Comparison of ENCODE assay signal across 25 cellular contexts in genomic region chr9:6367128-6367741, GRCh38. TPM values are rescaled to one million over a fixed set of nuclear protein-coding genes. Genes with fewer than 3 reads are reported as not detected.
"Had no signal": no experiment of that assay in that cellular context is flagged by ENCODE, and none has a peak within 500 bp of the region (broad histone marks: within the 10 kb centered on the region; RNA-seq: fewer than 3 reads in every experiment).

No MANE protein-coding gene starts in this region.

- H3K9me3 ChIP-seq: ovary, prostate gland, thoracic aorta, vagina had no signal

- DNase-seq: activated CD4-positive, alpha-beta T cell treated with anti-CD3 and anti-CD28 coated beads, Interleukin-2, amount 50 U/mL, for 1 hour; activated CD4-positive, CD25-positive, alpha-beta regulatory T cell treated with anti-CD3 and anti-CD28 coated beads, Interleukin-2, amount 50 U/mL, for 72 hours; activated gamma-delta T cell treated with Interleukin-2 at 50 U/mL for 16 hours; activated T-cell treated with anti-CD3 and anti-CD28 coated beads, Interleukin-2, amount 50 U/mL, for 1 hour; cerebellar nuclear complex; cortex of kidney; erythroblast; glutamatergic neuron; hippocampal formation; left ventricle myocardium superior; mammary epithelial cell; natural killer cell; ovary; spleen; stimulated activated CD4-positive, alpha-beta T cell treated with anti-CD3 and anti-CD28 coated beads, Interleukin-4, amount 100 ng/mL, for 1 hour; stimulated activated naive CD4-positive, alpha-beta T cell treated with Interleukin-2 at 50 U/mL for 16 hours; WERI-Rb-1 had no signal

- H3K4me1 ChIP-seq: breast epithelium, prostate gland, spleen, vagina had no signal

- H3K4me3 ChIP-seq: breast epithelium, ovary, prostate gland, spleen, thoracic aorta, vagina had no signal

- H3K36me3 ChIP-seq: breast epithelium, ovary, prostate gland, spleen, thoracic aorta, vagina, WERI-Rb-1 had no signal

- H3K27ac ChIP-seq: breast epithelium, ovary, prostate gland, spleen, thoracic aorta, vagina, WERI-Rb-1 had no signal

- H3K27me3 ChIP-seq: breast epithelium, ovary, spleen, vagina had no signal

RNA-seq across cellular contexts. Expression of gene TPD52L3, which starts 39.1 kb away (rescaled TPM):
- total RNA-seq: activated naive CD4-positive, alpha-beta T cell treated with anti-CD3 and anti-CD28 coated beads, Interleukin-2, amount 50 U/mL, for 72 hours; breast epithelium; fibroblast of lung; frontal cortex; left ventricle myocardium superior; mammary epithelial cell; mesothelial cell of epicardium; natural killer cell; ovary; spleen; vagina had no signal
- polyA plus RNA-seq: fibroblast of lung, mammary epithelial cell, ovary had no signal
